30 cellular contexts compared by ENCODE assay signal in the genomic region with DNA sequence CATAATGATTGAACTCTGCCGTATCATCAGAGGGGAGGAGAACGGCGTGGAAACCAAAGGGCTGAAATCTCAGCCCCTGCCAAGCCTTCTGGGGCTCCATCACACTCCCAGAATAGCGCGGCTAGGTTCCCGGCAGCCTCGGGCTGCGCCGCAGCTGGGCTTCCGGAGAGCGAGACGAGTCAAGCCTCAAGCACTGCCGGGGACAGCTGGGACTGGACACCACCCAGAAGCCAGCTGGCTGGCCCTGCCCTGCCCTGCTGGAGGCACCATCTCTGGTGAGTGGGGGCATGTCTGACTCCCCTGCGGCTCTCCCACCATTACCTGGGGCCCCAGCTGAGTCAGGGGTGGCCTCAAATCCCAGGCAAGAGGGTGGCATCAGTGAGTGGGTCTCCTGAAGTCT. TPM values are rescaled to one million over a fixed set of nuclear protein-coding genes. Genes with fewer than 3 reads are reported as not detected.
A peak's percentile ranks its signal among the peaks of the same experiment; 100 is the strongest.
DNase-seq lines count a peak whose midpoint lies in the region; ATAC-seq and TF ChIP-seq lines count a peak whose summit lies in the region.
"Had no signal": no experiment of that assay in that cellular context is flagged by ENCODE, and none has a peak within 500 bp of the region (broad histone marks: within the 10 kb centered on the region; RNA-seq: fewer than 3 reads in every experiment).

No MANE protein-coding gene starts in this region.

- H3K4me3 Mint-ChIP-seq in brain (peak overlapping the region in 1 of 5 experiments; percentile 65), nephron (no peak overlapping the region)
- H3K4me3 Mint-ChIP-seq: activated CD4-positive, alpha-beta memory T cell treated with anti-CD3 and anti-CD28 coated beads, Interleukin-2, amount 10 ng/mL, durations not matched to agents 7 days and 5 days; activated T-helper 17 cell treated with anti-CD3 and anti-CD28 coated beads, Interleukin-2, amount 50 U/mL, for 72 hours; CD14-positive monocyte; mesothelial cell of epicardium; naive thymus-derived CD4-positive, alpha-beta T cell had no signal

- peaks cover 32% of the 10 kb centered on the region for H3K4me1 Mint-ChIP-seq in brain
- H3K4me1 Mint-ChIP-seq in nephron, result peaks cover 42% of the 10 kb centered on the region
- H3K4me1 Mint-ChIP-seq: activated CD4-positive, alpha-beta memory T cell treated with anti-CD3 and anti-CD28 coated beads, Interleukin-2, amount 10 ng/mL, durations not matched to agents 7 days and 5 days; activated T-helper 17 cell treated with anti-CD3 and anti-CD28 coated beads, Interleukin-2, amount 50 U/mL, for 72 hours; CD14-positive monocyte; naive thymus-derived CD4-positive, alpha-beta T cell had no signal

- H3K9me3 Mint-ChIP-seq in brain (peaks cover 0 to 5% (median 0%) of the 10 kb centered on the region in 5 experiments), nephron (peaks cover 2% of the 10 kb centered on the region)
- H3K9me3 Mint-ChIP-seq: activated CD4-positive, alpha-beta memory T cell treated with anti-CD3 and anti-CD28 coated beads, Interleukin-2, amount 10 ng/mL, durations not matched to agents 7 days and 5 days; activated T-helper 17 cell treated with anti-CD3 and anti-CD28 coated beads, Interleukin-2, amount 50 U/mL, for 72 hours; naive thymus-derived CD4-positive, alpha-beta T cell had no signal

- H3K27ac Mint-ChIP-seq in brain (peak overlapping the region in 3 of 5 experiments; percentile 51 to 84 (median 65)), nephron (peak overlapping the region in 2 of 3 experiments; percentile 23 to 37)
- H3K27ac Mint-ChIP-seq: activated CD4-positive, alpha-beta memory T cell treated with anti-CD3 and anti-CD28 coated beads, Interleukin-2, amount 10 ng/mL, durations not matched to agents 7 days and 5 days; activated T-helper 17 cell treated with anti-CD3 and anti-CD28 coated beads, Interleukin-2, amount 50 U/mL, for 72 hours; mesothelial cell of epicardium; naive thymus-derived CD4-positive, alpha-beta T cell had no signal

- H3K36me3 Mint-ChIP-seq in brain (no peaks in the 10 kb centered on the region), nephron (ENCODE audit: low read depth) (no peaks in the 10 kb centered on the region)
- H3K36me3 Mint-ChIP-seq: mesothelial cell of epicardium; naive thymus-derived CD4-positive, alpha-beta T cell had no signal

- DNase-seq in D341Med (ENCODE audit: low spot score), result peak; percentile 51
- no peak for DNase-seq in left cardiac atrium
- no peak for DNase-seq in GOT3 (lab: John Stamatoyannopoulos, UW)
- no peak for DNase-seq in NCI-H1417 treated with DMSO at 0.1 percent for 48 hours (lab: John Stamatoyannopoulos, UW)
- DNase-seq: activated CD4-positive, alpha-beta memory T cell treated with anti-CD3 and anti-CD28 coated beads, Interleukin-2, amount 10 ng/mL, durations not matched to agents 7 days and 5 days; activated CD4-positive, CD25-positive, alpha-beta regulatory T cell treated with anti-CD3 and anti-CD28 coated beads, Interleukin-2, amount 50 U/mL, for 72 hours; activated naive CD4-positive, alpha-beta T cell treated with anti-CD3 and anti-CD28 coated beads, Interleukin-2, amount 50 U/mL, for 16 hours; brain microvascular endothelial cell; Caco-2; DMS79 treated with DMSO at 0.1 percent for 48 hours; GDM1; naive thymus-derived CD4-positive, alpha-beta T cell; NCI-H748 treated with DMSO at 0.1 percent for 48 hours; stimulated activated naive CD4-positive, alpha-beta T cell; T-helper 2 cell had no signal

- intact Hi-C loops in left cardiac atrium (cut with DNase I), result loop anchor here in 1 of 2 donors (5.0 kb wide), 1 partner anchor 37 kb away; no protein-coding TSS in a partner anchor

- TF ChIP-seq CTCF in brain (conservative IDR thresholded peaks at IDR 0.05), result no peak
- no peak for TF ChIP-seq CTCF in nephron (IDR thresholded peaks at IDR 0.05; ENCODE audit: unreplicated experiment in 3 of 3)

- peak; percentile 82 to 83 for ATAC-seq in left cardiac atrium
- no peak for ATAC-seq in HG02678 (IDR thresholded peaks at IDR 0.05; ENCODE audit: unreplicated experiment)
- no peak for ATAC-seq in GM19023 (IDR thresholded peaks at IDR 0.05; ENCODE audit: unreplicated experiment)
- ATAC-seq: activated T-helper 17 cell treated with anti-CD3 and anti-CD28 coated beads, Interleukin-2, amount 50 U/mL, for 72 hours; gastroesophageal sphincter; naive thymus-derived CD4-positive, alpha-beta T cell had no signal

- H3K27me3 Mint-ChIP-seq in brain (peaks cover 37% of the 10 kb centered on the region), nephron (ENCODE audit: low read depth) (peaks cover 7% of the 10 kb centered on the region)

RNA-seq across cellular contexts. Expression of a gene that starts 7.2 kb away (rescaled TPM):
- 63.8 TPM for polyA plus RNA-seq in brain (ENCODE audit: insufficient read depth, low read depth, low replicate concordance)
- total RNA-seq in left cardiac atrium, result 10 to 100 TPM; 24.2 to 25.9 TPM
- total RNA-seq: HT1080, pulmonary artery endothelial cell had no signal
- polyA plus RNA-seq: naive thymus-derived CD4-positive, alpha-beta T cell had no signal

RNA-seq across cellular contexts. Expression of a gene that starts 41.8 kb away (rescaled TPM):
- polyA plus RNA-seq in brain (ENCODE audit: insufficient read depth, low read depth, low replicate concordance), result 3.5 TPM
- 1 to 10 TPM; 2.9 to 5.7 TPM for total RNA-seq in left cardiac atrium
- total RNA-seq: Caco-2, chondrocyte, HT1080, mesothelial cell of epicardium, pulmonary artery endothelial cell had no signal

RNA-seq across cellular contexts. Expression of a gene that starts 57.4 kb away (rescaled TPM):
- polyA plus RNA-seq in brain (ENCODE audit: insufficient read depth, low read depth, low replicate concordance), result 0.51 TPM
- total RNA-seq in left cardiac atrium, result under 1 TPM in 1 of 2 donors, not detected in 1; 0.15 TPM
- total RNA-seq: activated T-helper 17 cell treated with anti-CD3 and anti-CD28 coated beads, Interleukin-2, amount 50 U/mL, for 72 hours; Caco-2; chondrocyte; HT1080; lower leg skin; mesothelial cell of epicardium; naive thymus-derived CD4-positive, alpha-beta T cell; omental fat pad; pulmonary artery endothelial cell; temporal lobe; urinary bladder had no signal
- polyA plus RNA-seq: CD14-positive monocyte; naive thymus-derived CD4-positive, alpha-beta T cell had no signal

Comparison
In these comparisons a context has a peak if more than half of its experiments do, and no peak if none do; other contexts are left out.
1. ATAC-seq: peak in left cardiac atrium (2 of 2); none in HG02678 (single experiment) and GM19023 (single experiment).